ENCODE assay signal across 1 cellular context in the genomic region with DNA sequence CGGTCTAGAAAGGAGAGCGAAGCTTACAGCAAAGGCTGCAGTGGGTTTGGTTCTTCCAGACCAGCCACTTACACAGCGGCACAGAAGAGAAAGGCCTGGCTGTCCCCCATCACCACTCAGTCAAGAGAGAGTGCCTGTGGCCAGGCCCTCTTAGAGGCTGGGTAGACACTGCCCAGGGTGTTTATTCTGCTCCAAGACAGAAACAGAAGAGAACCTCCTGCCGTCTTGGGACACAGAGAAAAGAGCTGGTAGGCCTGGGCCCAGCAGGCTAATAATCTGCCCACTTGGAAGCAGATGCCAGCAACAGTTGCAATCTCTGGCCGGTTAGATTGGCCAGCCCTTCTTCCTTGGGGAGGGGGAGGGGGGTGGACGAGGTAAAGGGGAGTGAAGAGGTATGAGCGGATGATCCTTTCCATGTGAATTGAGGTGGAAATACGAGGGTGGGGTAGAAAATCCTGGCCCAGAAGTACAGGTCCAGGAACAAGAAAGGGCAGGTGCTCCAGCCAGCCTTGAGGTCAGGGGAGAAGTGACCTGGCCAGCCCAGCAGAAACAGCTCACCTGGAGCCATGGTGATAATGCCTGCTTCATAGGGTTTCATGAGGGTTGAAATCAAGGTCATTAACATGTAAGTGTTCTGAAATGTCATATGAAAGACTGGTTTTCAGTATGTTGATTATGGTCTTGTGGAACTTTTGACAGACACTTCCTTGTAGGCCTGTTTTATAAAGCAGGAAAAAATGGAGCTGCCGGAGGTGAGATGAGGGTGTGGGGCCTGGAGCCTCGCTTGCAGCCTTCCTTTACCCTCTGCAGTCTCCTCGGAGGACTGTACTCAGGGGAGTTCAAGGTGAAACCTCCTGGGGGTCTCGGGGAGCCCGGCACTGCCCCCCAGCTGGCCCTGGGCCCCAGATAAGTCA.
TF ChIP-seq lines count a peak whose summit lies in the region.

No MANE protein-coding gene starts in this region.

TF ChIP-seq in H1, 55 proteins besides CTCF, POLR2A, EP300 and RAD21 (continued from another document):
- TF ChIP-seq BACH1 (IDR thresholded peaks at IDR 0.05; ENCODE audit: low read length) (no peak), BCL11A (IDR thresholded peaks at IDR 0.05; ENCODE audit: low read depth in 2 of 2, low read length in 2 of 2) (no peak), TEAD4 (IDR thresholded peaks at IDR 0.05; ENCODE audit: low read depth, low read length) (no peak), KDM5A (IDR thresholded peaks at IDR 0.05; ENCODE audit: low read length) (no peak)
